ENCODE assay signal across 8 cellular contexts in genomic region chr22:42369250-42370041, GRCh38.
DNase-seq lines count a peak whose midpoint lies in the region; ATAC-seq, FAIRE-seq and TF ChIP-seq lines count a peak whose summit lies in the region.

No MANE protein-coding gene starts in this region.

- no peaks in the 10 kb centered on the region for H3K36me3 ChIP-seq in pancreas
- no peaks in the 10 kb centered on the region for H3K36me3 ChIP-seq in thyroid gland

- H3K4me1 Mint-ChIP-seq in HFFc6 (ENCODE audit: low read depth) = peaks cover 6% of the 10 kb centered on the region

- intact Hi-C loops in cardiac septum (cut with DNase I) = no loop called here
- intact Hi-C loops in pancreas (cut with DNase I) = loop anchor here in 1 of 3 donors (10.0 kb wide), 1 partner anchor 65 kb away; the partner anchor contains the start of gene NFAM1
- intact Hi-C loops in thyroid gland (cut with DNase I) = loop anchor here (10.0 kb wide), 1 partner anchor 65 kb away; the partner anchor contains the start of gene NFAM1

- H3K27me3 Mint-ChIP-seq in HFFc6 (ENCODE audit: insufficient read depth) = peaks cover 34% of the 10 kb centered on the region

- H3K27ac ChIP-seq in pancreas (peak overlapping the region in 2 of 4 donors; percentile 70), thyroid gland (peak overlapping the region; percentile 71 to 81 (median 77))

- peaks cover 0 to 12% (median 0%) of the 10 kb centered on the region in 3 donors for H3K4me1 ChIP-seq in pancreas
- H3K4me1 ChIP-seq in thyroid gland = peaks cover 40% of the 10 kb centered on the region in 2 donors

- TF ChIP-seq CTCF in HFFc6 (IDR thresholded peaks at IDR 0.05) (no peak), NB4 (IDR thresholded peaks at IDR 0.05; ENCODE audit: low read depth, low read length) (no peak), pancreas (IDR thresholded peaks at IDR 0.05) (no peak), thyroid gland (IDR thresholded peaks at IDR 0.05) (no peak)

- H3K4me3 ChIP-seq in GM08714 (ENCODE audit: low read length) = peak overlapping the region; percentile 89
- peak overlapping the region; percentile 42 for H3K4me3 ChIP-seq in NB4 (ENCODE audit: low read depth, low read length)
- H3K4me3 ChIP-seq in pancreas = peak overlapping the region; percentile 48 to 81 (median 64)
- peak overlapping the region in 2 of 3 donors; percentile 67 to 69 for H3K4me3 ChIP-seq in thyroid gland (replicated peaks in 1 of 3)

- no peaks in the 10 kb centered on the region for H3K27me3 ChIP-seq in pancreas
- H3K27me3 ChIP-seq in thyroid gland = no peaks in the 10 kb centered on the region

- H3K9me3 Mint-ChIP-seq in HFFc6 = no peaks in the 10 kb centered on the region

- H3K9me3 ChIP-seq in pancreas (no peaks in the 10 kb centered on the region), thyroid gland (no peaks in the 10 kb centered on the region)

- peak; percentile 20 for TF ChIP-seq POLR2A in NB4 (IDR thresholded peaks at IDR 0.05; ENCODE audit: extremely low read depth, insufficient read length)
- peak in 1 of 2 donors; percentile 66 for TF ChIP-seq POLR2A in thyroid gland (IDR thresholded peaks at IDR 0.05)

- no peaks in the 10 kb centered on the region for H3K36me3 Mint-ChIP-seq in HFFc6 (ENCODE audit: low read depth)

- H3K4me3 Mint-ChIP-seq in HFFc6 = peak overlapping the region; percentile 86

- DNase-seq in HFFc6 (peak; percentile 82), NB4 (ENCODE audit: low read depth) (peak; percentile 89), SKM-1 treated with dmso at 0.1 percent for 144 hours (lab: John Stamatoyannopoulos, UW; ENCODE audit: unreplicated experiment) (peak; percentile 87), cardiac septum (ENCODE audit: low spot score) (peak; percentile 95), pancreas (peak; percentile 92 to 96 (median 94)), thyroid gland (peak; percentile 94)
- peak; percentile 49 for DNase-seq in activated naive CD8-positive, alpha-beta T cell treated with anti-CD3 and anti-CD28 coated beads, Interleukin-2, amount 50 U/mL, for 16 hours (ENCODE audit: low read depth, low spot score)

- no peak for FAIRE-seq in pancreas (lab: Jason Lieb, UNC)

- no peak overlapping the region for H3K27ac Mint-ChIP-seq in HFFc6

- WGBS in pancreas, 2 donors = 5 to 10% methylated on average over 24 to 42 of the region's 42 CpGs
- 13% methylated on average over 21 to 24 of the region's 42 CpGs for WGBS in thyroid gland, 2 donors

- ATAC-seq in pancreas = peak; percentile 95 to 98 (median 97)
